ENCODE assay signal across 8 cellular contexts in genomic region chr5:172833691-172834569, GRCh38. TPM values are rescaled to one million over a fixed set of nuclear protein-coding genes. Genes with fewer than 3 reads are reported as not detected.
A peak's percentile ranks its signal among the peaks of the same experiment; 100 is the strongest.
DNase-seq lines count a peak whose midpoint lies in the region; ATAC-seq and TF ChIP-seq lines count a peak whose summit lies in the region.

Gene ERGIC1, plus strand, starts transcription at chr5:172834251. Its CDS starts 163 bp downstream, at chr5:172834414.

- H3K4me2 ChIP-seq in OCI-LY7 (ENCODE audit: low read length), result peak within 1 kb of the TSS; percentile 99

- no TSS peak for BruUV-seq in OCI-LY7 (replicated peaks; lab: Mats Ljungman, UMichigan)

- no peaks in the 10 kb centered on the region for H3K9me2 ChIP-seq in OCI-LY7 (ENCODE audit: insufficient read depth, low read length)

- POLR2A ChIA-PET in OCI-LY7 (lab: Charles Lee), result interaction anchor here (0.5 kb wide), 1 partner anchor 80 kb away, joined by 3 read pairs; no protein-coding TSS in a partner anchor

- peaks cover 51% of the 10 kb centered on the region for H3K4me1 ChIP-seq in CD4-positive, CD25-positive, alpha-beta regulatory T cell (ENCODE audit: control insufficient read depth, insufficient read depth, low read length, poor library complexity, severe bottlenecking)
- peaks cover 45% of the 10 kb centered on the region for H3K4me1 ChIP-seq in OCI-LY7 (ENCODE audit: insufficient read depth, low read length, poor library complexity, severe bottlenecking)
- peaks cover 28% of the 10 kb centered on the region for H3K4me1 ChIP-seq in mucosa of descending colon (ENCODE audit: low read depth)

- no peaks in the 10 kb centered on the region for H3K36me3 ChIP-seq in CD4-positive, CD25-positive, alpha-beta regulatory T cell (ENCODE audit: control insufficient read depth, insufficient read depth, low read length)
- peaks cover 15% of the 10 kb centered on the region; the same call in 1 of the 2 replicates for H3K36me3 ChIP-seq in OCI-LY7 (ENCODE audit: insufficient read depth, low read length)
- H3K36me3 ChIP-seq in mucosa of descending colon (ENCODE audit: low read depth), result no peaks in the 10 kb centered on the region

- H3K4me1 Mint-ChIP-seq in CD4-positive, CD25-positive, alpha-beta regulatory T cell, result peaks cover 15 to 44% (median 34%) of the 10 kb centered on the region in 4 donors

- CTCF ChIA-PET in OCI-LY7 (lab: Charles Lee; ENCODE audit: unreplicated experiment), result no interaction called here

- peaks cover 42% of the 10 kb centered on the region for H3K79me2 ChIP-seq in OCI-LY7 (ENCODE audit: insufficient read depth, low read depth, low read length)

- H3K36me3 Mint-ChIP-seq in CD4-positive, CD25-positive, alpha-beta regulatory T cell, result no peaks in the 10 kb centered on the region

- intact Hi-C loops in OCI-LY7 (cut with micrococcal nuclease; ENCODE audit: unreplicated experiment), result loop anchor here (1.0 to 10.0 kb wide), 5 partner anchors 62 to 719 kb away; partner anchors contain the start of gene CREBRF
- intact Hi-C loops in mucosa of descending colon (cut with DNase I, micrococcal nuclease), result no loop called here

- no peaks in the 10 kb centered on the region for H3K27me3 ChIP-seq in CD4-positive, CD25-positive, alpha-beta regulatory T cell (ENCODE audit: control insufficient read depth, insufficient read depth, low read length)

- no peaks in the 10 kb centered on the region for H4K20me1 ChIP-seq in OCI-LY7 (ENCODE audit: insufficient read depth, low read length)

- H3K9me3 ChIP-seq in CD4-positive, CD25-positive, alpha-beta regulatory T cell (ENCODE audit: control insufficient read depth in 2 of 2, low read length in 2 of 2), result no peaks in the 10 kb centered on the region
- H3K9me3 ChIP-seq in OCI-LY7 (ENCODE audit: low read length), result no peaks in the 10 kb centered on the region
- no peaks in the 10 kb centered on the region for H3K9me3 ChIP-seq in mucosa of descending colon

- H3K4me3 ChIP-seq in CD4-positive, CD25-positive, alpha-beta regulatory T cell (ENCODE audit: low read depth, low read length), result peak within 1 kb of the TSS; percentile 77
- H3K4me3 ChIP-seq in OCI-LY7 (ENCODE audit: low read depth, low read length, poor library complexity, severe bottlenecking) (peak within 1 kb of the TSS; percentile 88), mucosa of descending colon (peak within 1 kb of the TSS; percentile 80)

- peak; percentile 73 to 75 for ATAC-seq in CD4-positive, CD25-positive, alpha-beta regulatory T cell (ENCODE audit: low read depth in 2 of 2)
- ATAC-seq in GM19328 (IDR thresholded peaks at IDR 0.05; ENCODE audit: unreplicated experiment) (peak; percentile 79), HG03442 (IDR thresholded peaks at IDR 0.05; ENCODE audit: unreplicated experiment) (peak; percentile 79), mucosa of descending colon (peak; percentile 86)

- peak; percentile 66 to 75 (median 68) for DNase-seq in CD4-positive, CD25-positive, alpha-beta regulatory T cell
- DNase-seq in OCI-LY7 (ENCODE audit: low spot score), result peak; percentile 87
- peak; percentile 65 for DNase-seq in activated T-cell treated with anti-CD3 and anti-CD28 coated beads, Interleukin-2, amount 50 U/mL, for 1 hour
- DNase-seq in erythroblast (lab: John Stamatoyannopoulos, UW), result peak; percentile 70 to 73
- peak; percentile 88 to 94 (median 93) for DNase-seq in mucosa of descending colon
- DNase-seq in stimulated activated CD8-positive, alpha-beta memory T cell treated with anti-CD3 and anti-CD28 coated beads, Interleukin-7, amount 100 ng/mL, for 1 hour (ENCODE audit: low read depth in 2 of 2), result peak; percentile 28 to 46

- H2AFZ ChIP-seq in OCI-LY7 (ENCODE audit: low read length), result peak within 1 kb of the TSS; percentile 45; the same call in 1 of the 2 replicates

- peak within 1 kb of the TSS; percentile 82 for H3K27ac ChIP-seq in CD4-positive, CD25-positive, alpha-beta regulatory T cell (ENCODE audit: insufficient read depth, low read length, poor library complexity, severe bottlenecking)
- peak within 1 kb of the TSS; percentile 94 for H3K27ac ChIP-seq in OCI-LY7 (ENCODE audit: low read depth, low read length, poor library complexity, severe bottlenecking)

- H3K9me3 Mint-ChIP-seq in CD4-positive, CD25-positive, alpha-beta regulatory T cell, result no peaks in the 10 kb centered on the region

- TF ChIP-seq CTCF in OCI-LY7 (conservative IDR thresholded peaks at IDR 0.05; ENCODE audit: low read length) (no peak), mucosa of descending colon (IDR thresholded peaks at IDR 0.05) (no peak)

- peak within 1 kb of the TSS; percentile 88 to 95 (median 90) for H3K4me3 Mint-ChIP-seq in CD4-positive, CD25-positive, alpha-beta regulatory T cell

- H3K27ac Mint-ChIP-seq in CD4-positive, CD25-positive, alpha-beta regulatory T cell, result peak within 1 kb of the TSS; percentile 94 to 95 (median 95)

- H3K27me3 Mint-ChIP-seq in CD4-positive, CD25-positive, alpha-beta regulatory T cell, result peaks cover 4% of the 10 kb centered on the region

- no peak for TF ChIP-seq POLR2A in erythroblast (IDR thresholded peaks at IDR 0.05; ENCODE audit: low read length)

RNA-seq across cellular contexts. Expression of gene ERGIC1, which starts in this region (rescaled TPM):
- total RNA-seq in CD4-positive, CD25-positive, alpha-beta regulatory T cell, result 58.4 TPM
- polyA plus RNA-seq in CD4-positive, CD25-positive, alpha-beta regulatory T cell, result 10 to 100 TPM; 15.7 to 20.2 (median 18.4) TPM
- 101 and 125 TPM in 2 replicates for total RNA-seq in OCI-LY7 (2014; rRNA removed; shearing (Covaris generic))
- total RNA-seq in OCI-LY7 (2022) (178 and 201 TPM in 2 replicates), mucosa of descending colon (100 to 1,000 TPM; 153 to 222 (median 199) TPM)

Comparison
In these comparisons a context has a peak if more than half of its experiments do, and no peak if none do; other contexts are left out.
1. Peak in every context shown above with its lines: DNase-seq, ATAC-seq, H3K4me3 ChIP-seq and H3K27ac ChIP-seq.
2. DNase-seq: peak in every context shown above with its lines; median percentile 93 in mucosa of descending colon; 87 in OCI-LY7; 72 in erythroblast; 68 in CD4-positive, CD25-positive, alpha-beta regulatory T cell; 65 in activated T-cell treated with anti-CD3 and anti-CD28 coated beads, Interleukin-2, amount 50 U/mL, for 1 hour; 37 in stimulated activated CD8-positive, alpha-beta memory T cell treated with anti-CD3 and anti-CD28 coated beads, Interleukin-7, amount 100 ng/mL, for 1 hour.